Comparison of ENCODE assay signal across 13 cellular contexts in the genomic region with DNA sequence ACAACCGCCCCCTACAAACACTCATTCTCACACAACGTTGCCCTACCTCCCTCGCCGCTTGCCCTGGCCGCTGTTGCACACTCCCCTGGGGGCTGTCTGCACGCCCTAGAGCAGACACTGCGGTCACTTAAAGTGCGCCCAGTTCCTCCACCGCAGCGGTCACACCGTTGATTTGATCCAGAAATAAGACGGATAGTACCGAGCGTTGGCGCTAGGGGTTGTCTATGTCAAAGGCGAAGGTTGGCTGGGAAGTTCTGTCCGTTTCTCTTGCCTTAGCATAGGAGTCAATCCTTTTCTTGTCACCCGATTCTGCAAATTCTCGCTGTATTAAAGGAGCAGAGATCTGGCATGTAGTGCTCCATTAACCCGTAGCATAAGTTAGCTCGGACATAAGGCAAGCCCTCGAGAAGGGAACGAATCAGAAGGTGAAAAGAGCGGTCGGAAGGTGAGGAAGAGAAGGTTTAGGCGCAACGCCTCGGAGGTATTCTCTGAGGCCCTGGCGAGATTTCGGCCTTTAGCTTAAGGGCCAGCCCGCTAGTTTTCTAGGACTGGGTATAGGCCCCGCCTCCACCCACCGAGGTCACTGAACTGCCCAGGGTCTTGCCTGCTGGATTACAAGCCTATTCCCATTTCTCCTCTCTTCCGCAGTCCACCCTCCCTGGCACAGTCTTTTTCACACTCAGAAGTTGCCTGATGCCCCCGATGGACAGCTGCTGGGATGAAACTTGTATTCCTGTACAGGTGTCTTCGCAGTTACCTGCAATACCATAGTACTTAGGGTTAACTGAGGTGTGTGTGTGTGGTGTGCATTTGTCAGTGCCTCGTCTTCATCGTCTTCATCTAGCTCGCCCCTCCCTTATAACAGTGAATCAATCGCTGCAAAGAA. TPM values are rescaled to one million over a fixed set of nuclear protein-coding genes. Genes with fewer than 3 reads are reported as not detected.
DNase-seq lines count a peak whose midpoint lies in the region; ATAC-seq and TF ChIP-seq lines count a peak whose summit lies in the region.
"Had no signal": no experiment of that assay in that cellular context is flagged by ENCODE, and none has a peak within 500 bp of the region (broad histone marks: within the 10 kb centered on the region; RNA-seq: fewer than 3 reads in every experiment).

No MANE protein-coding gene starts in this region.

- H3K14ac ChIP-seq in H9 (ENCODE audit: insufficient read depth, low read length) (no peak overlapping the region), mesenchymal stem cell (ENCODE audit: low read length in 2 of 2) (no peak overlapping the region)

- no CpG with 5 or more reads among the region's 40 CpGs for WGBS in H9 (ENCODE audit: extremely low coverage, insufficient read length, low lambda C conversion rate)
- WGBS in mesenchymal stem cell: 8% methylated on average over 34 of the region's 40 CpGs

- no peak overlapping the region for H3T11ph ChIP-seq in H9 (ENCODE audit: low read length)

- H3K79me2 ChIP-seq in H9 (ENCODE audit: insufficient read depth, low read length): no peaks in the 10 kb centered on the region

- H2AK5ac ChIP-seq in H9 (ENCODE audit: insufficient read length, low read length) (no peak overlapping the region), mesenchymal stem cell (ENCODE audit: low read length, severe bottlenecking) (no peak overlapping the region)

- H3K79me1 ChIP-seq in H9 (ENCODE audit: insufficient read depth, low read depth, low read length, poor library complexity, severe bottlenecking) (no peaks in the 10 kb centered on the region), mesenchymal stem cell (replicated peaks; ENCODE audit: low read length, poor library complexity, severe bottlenecking) (no peaks in the 10 kb centered on the region)

- H3K36me3 ChIP-seq in mesenchymal stem cell (ENCODE audit: control insufficient read depth in 1 of 2, insufficient read depth in 2 of 2, low read depth in 1 of 2, low read length in 2 of 2): no peaks in the 10 kb centered on the region
- H3K36me3 ChIP-seq: MG63 had no signal

- H3K4me3 ChIP-seq in mesenchymal stem cell (ENCODE audit: insufficient read depth in 1 of 2, low read depth in 1 of 2, low read length in 2 of 2): peak overlapping the region in 1 of 2 experiments; percentile 44
- H3K4me3 ChIP-seq: MG63, skin epidermis had no signal

- peak overlapping the region; percentile 57 for H3K4me3 Mint-ChIP-seq in Calu3 (ENCODE audit: low read depth, unreplicated experiment)
- H3K4me3 Mint-ChIP-seq in H9: peak overlapping the region; percentile 71 to 90
- H3K4me3 Mint-ChIP-seq: stimulated activated effector memory CD8-positive, alpha-beta T cell treated with anti-CD3 and anti-CD28 coated beads, Interleukin-12 subunit alpha, Interleukin-12 subunit beta, amount 100 ng/mL, for 72 hours had no signal

- H3K27ac Mint-ChIP-seq in Calu3 (ENCODE audit: unreplicated experiment) (peak overlapping the region; percentile 2), H9 (no peak overlapping the region)
- H3K27ac Mint-ChIP-seq: stimulated activated effector memory CD8-positive, alpha-beta T cell treated with anti-CD3 and anti-CD28 coated beads, Interleukin-12 subunit alpha, Interleukin-12 subunit beta, amount 100 ng/mL, for 72 hours had no signal

- no peaks in the 10 kb centered on the region for H3K9me3 ChIP-seq in H9 (ENCODE audit: control insufficient read depth, low read depth, low read length)
- H3K9me3 ChIP-seq in mesenchymal stem cell (ENCODE audit: control insufficient read depth, low read length): no peaks in the 10 kb centered on the region

- H3K27me3 ChIP-seq in H9 (ENCODE audit: insufficient read depth, low read length) (peaks cover 29% of the 10 kb centered on the region; the same call in 1 of the 2 replicates), mesenchymal stem cell (ENCODE audit: control insufficient read depth in 1 of 2, insufficient read depth in 1 of 2, low read length in 2 of 2) (peaks cover 42 to 59% of the 10 kb centered on the region in 2 experiments)

- BruUV-seq in Calu3 (replicated peaks; lab: Mats Ljungman, UMichigan): no TSS peak

- H3K23ac ChIP-seq in H9 (ENCODE audit: insufficient read length, low read depth, low read length) (no peak overlapping the region), mesenchymal stem cell (ENCODE audit: low read length in 2 of 2) (no peak overlapping the region)

- H3K23me2 ChIP-seq in H9 (ENCODE audit: insufficient read length, low read depth, low read length, poor library complexity, severe bottlenecking): peaks cover 35% of the 10 kb centered on the region

- H3K36me3 Mint-ChIP-seq in Calu3 (ENCODE audit: insufficient read depth, unreplicated experiment): peaks cover 9% of the 10 kb centered on the region
- H3K36me3 Mint-ChIP-seq in H9 (ENCODE audit: insufficient read depth in 1 of 3, low read depth in 3 of 3): no peaks in the 10 kb centered on the region

- H3K27ac ChIP-seq in H9 (ENCODE audit: insufficient read length, low read depth, low read length) (no peak overlapping the region), mesenchymal stem cell (ENCODE audit: low read length, poor library complexity, severe bottlenecking) (no peak overlapping the region)
- H3K27ac ChIP-seq: skin epidermis had no signal

- DNase-seq in Calu3 (peak; percentile 37), H9 (peak; percentile 67), cerebellar cortex (ENCODE audit: low spot score) (peak; percentile 58), mesenchymal stem cell (peak; percentile 21), A172 (ENCODE audit: low spot score) (no peak), GM10266 (ENCODE audit: extremely low spot score) (no peak)
- DNase-seq: cerebellar nuclear complex, MG63, RPMI8226 had no signal

- H2BK20ac ChIP-seq in H9 (ENCODE audit: low read depth, low read length, poor library complexity, severe bottlenecking): no peak overlapping the region

- H2BK15ac ChIP-seq in H9 (ENCODE audit: low read depth, low read length): no peak overlapping the region
- no peak overlapping the region for H2BK15ac ChIP-seq in mesenchymal stem cell (ENCODE audit: low read depth, poor library complexity, severe bottlenecking)

- H2AFZ ChIP-seq in H9 (ENCODE audit: low read length) (no peak overlapping the region), mesenchymal stem cell (ENCODE audit: low read depth, low read length) (no peak overlapping the region)

- CTCF ChIA-PET in Calu3 (lab: Charles Lee): no interaction called here

- H2BK120ac ChIP-seq in H9 (ENCODE audit: low read depth, low read length, poor library complexity, severe bottlenecking) (no peak overlapping the region), mesenchymal stem cell (ENCODE audit: low read depth, low read length) (no peak overlapping the region)

- H3K27me3 Mint-ChIP-seq in Calu3 (ENCODE audit: unreplicated experiment): no peaks in the 10 kb centered on the region
- peaks cover 77% of the 10 kb centered on the region for H3K27me3 Mint-ChIP-seq in H9 (ENCODE audit: low read depth)

- H3K4ac ChIP-seq in H9 (ENCODE audit: low read depth, low read length) (no peak overlapping the region), mesenchymal stem cell (ENCODE audit: low read depth in 1 of 2, low read length in 2 of 2) (no peak overlapping the region)

- H4K5ac ChIP-seq in H9 (ENCODE audit: insufficient read length, low read depth, low read length): no peak overlapping the region

- H4K91ac ChIP-seq in H9 (ENCODE audit: insufficient read length, low read depth, low read length) (no peak overlapping the region), mesenchymal stem cell (ENCODE audit: low read length) (no peak overlapping the region)

- no peak overlapping the region for H3K56ac ChIP-seq in H9 (ENCODE audit: insufficient read length, low read depth, low read length)

- intact Hi-C loops in Calu3 (cut with micrococcal nuclease; ENCODE audit: unreplicated experiment): no loop called here

- H3K18ac ChIP-seq in H9 (ENCODE audit: insufficient read length, low read depth, low read length) (no peak overlapping the region), mesenchymal stem cell (ENCODE audit: low read depth in 1 of 2, low read length in 2 of 2) (no peak overlapping the region)

- H3K9me3 Mint-ChIP-seq in Calu3 (ENCODE audit: low read depth, unreplicated experiment) (no peaks in the 10 kb centered on the region), H9 (peaks cover 0 to 3% of the 10 kb centered on the region in 2 experiments; a peak in 1 of 5 replicates)

- TF ChIP-seq CTCF in Calu3 (IDR thresholded peaks at IDR 0.05; ENCODE audit: unreplicated experiment) (peak; percentile 52), H9 (conservative IDR thresholded peaks at IDR 0.05) (peak; percentile 59), GM10266 (IDR thresholded peaks at IDR 0.05; ENCODE audit: control insufficient read depth, insufficient read depth, low read depth, missing control alignments) (no peak)

- no peak overlapping the region for H2BK12ac ChIP-seq in H9 (ENCODE audit: insufficient read length, low read depth, low read length)
- no peak overlapping the region for H2BK12ac ChIP-seq in mesenchymal stem cell (ENCODE audit: low read length in 2 of 2)

- H2BK5ac ChIP-seq in H9 (ENCODE audit: insufficient read length, low read length) (no peak overlapping the region), mesenchymal stem cell (ENCODE audit: low read depth, low read length, poor library complexity, severe bottlenecking) (no peak overlapping the region)

- peak overlapping the region; percentile 59 for H3K4me2 ChIP-seq in H9 (ENCODE audit: insufficient read depth, insufficient read length, low read length)
- no peak overlapping the region for H3K4me2 ChIP-seq in mesenchymal stem cell (ENCODE audit: low read length, poor library complexity, severe bottlenecking)

- no peaks in the 10 kb centered on the region for H3K4me1 ChIP-seq in H9 (ENCODE audit: insufficient read depth, low read length)
- peaks cover 14% of the 10 kb centered on the region for H3K4me1 ChIP-seq in mesenchymal stem cell (ENCODE audit: control insufficient read depth, insufficient read depth, low read depth, low read length)

- H3K4me1 Mint-ChIP-seq in Calu3 (ENCODE audit: low read depth, unreplicated experiment): no peaks in the 10 kb centered on the region
- peaks cover 34% of the 10 kb centered on the region in 2 experiments for H3K4me1 Mint-ChIP-seq in H9

- no peak overlapping the region for H3K9ac ChIP-seq in H9 (ENCODE audit: extremely low read depth, insufficient read length, low read length)
- no peak overlapping the region for H3K9ac ChIP-seq in mesenchymal stem cell (ENCODE audit: low read length)

- no peak overlapping the region for H4K8ac ChIP-seq in H9 (replicated peaks; ENCODE audit: insufficient read length, low read depth, low read length)
- no peak overlapping the region for H4K8ac ChIP-seq in mesenchymal stem cell (ENCODE audit: low read length)

- no peaks in the 10 kb centered on the region for H4K20me1 ChIP-seq in H9 (ENCODE audit: control insufficient read depth, insufficient read depth, insufficient read length)

- ATAC-seq in GM21529 (IDR thresholded peaks at IDR 0.05; ENCODE audit: unreplicated experiment): no peak
- no peak for ATAC-seq in HG02973 (IDR thresholded peaks at IDR 0.05; ENCODE audit: unreplicated experiment)
- ATAC-seq: stimulated activated effector memory CD8-positive, alpha-beta T cell treated with anti-CD3 and anti-CD28 coated beads, Interleukin-12 subunit alpha, Interleukin-12 subunit beta, amount 100 ng/mL, for 72 hours had no signal

RNA-seq across cellular contexts. Expression of a gene that starts 10.7 kb away (rescaled TPM):
- not detected in 2 replicates for total RNA-seq in Calu3 (2022)
- 0.11 and 0.15 TPM in 2 replicates for total RNA-seq in H9 (2021)
- not detected for polyA plus RNA-seq in mesenchymal stem cell (2013, experiment 1 of 2)
- polyA plus RNA-seq in mesenchymal stem cell (2013, experiment 2 of 2): not detected
- total RNA-seq in A172 (2014; rRNA removed; shearing (Covaris generic)): not detected in 2 replicates

Comparison
In these comparisons a context has a peak if more than half of its experiments do, and no peak if none do; other contexts are left out.
1. DNase-seq: peak in Calu3 (single experiment), H9 (single experiment), cerebellar cortex (single experiment) and mesenchymal stem cell (single experiment); none in A172 (single experiment) and GM10266 (single experiment).